Comparison of ENCODE assay signal across 9 cellular contexts in the genomic region with DNA sequence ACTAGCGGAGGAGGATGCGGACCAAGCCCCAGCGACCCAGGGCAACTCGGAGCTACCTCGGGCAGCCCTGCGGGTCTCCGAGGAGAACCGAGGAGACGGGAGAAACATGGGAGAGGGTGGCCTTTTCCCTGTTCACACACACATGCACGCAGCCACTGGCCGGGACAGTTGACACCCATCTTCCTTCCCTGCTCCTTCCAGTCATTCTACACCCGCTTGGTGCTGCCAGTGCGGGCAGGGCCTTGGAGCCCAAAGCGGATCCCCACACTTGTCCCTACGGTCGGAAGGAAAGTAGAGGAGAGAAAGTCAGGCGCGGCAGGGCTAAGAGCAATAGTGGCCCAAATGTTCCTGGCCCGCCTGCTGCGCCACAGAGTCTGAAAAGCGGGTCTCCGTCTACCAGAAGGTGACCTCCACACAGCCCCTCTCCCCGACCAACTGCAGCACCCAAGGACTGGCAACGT. TPM values are rescaled to one million over a fixed set of nuclear protein-coding genes. Genes with fewer than 3 reads are reported as not detected.
A peak's percentile ranks its signal among the peaks of the same experiment; 100 is the strongest.
DNase-seq lines count a peak whose midpoint lies in the region; ATAC-seq, FAIRE-seq and TF ChIP-seq lines count a peak whose summit lies in the region.
"Had no signal": no experiment of that assay in that cellular context is flagged by ENCODE, and none has a peak within 500 bp of the region (broad histone marks: within the 10 kb centered on the region; RNA-seq: fewer than 3 reads in every experiment).

No MANE protein-coding gene starts in this region.

- H3K36me3 ChIP-seq in lung (ENCODE audit: control insufficient read depth in 2 of 2, insufficient read depth in 2 of 2, low read length in 2 of 2) = no peaks in the 10 kb centered on the region

- peak; percentile 1 for ATAC-seq in lung (ENCODE audit: insufficient read depth, low FRiP score)
- ATAC-seq in GM19324 (IDR thresholded peaks at IDR 0.05; ENCODE audit: low FRiP score, unreplicated experiment) = no peak

- H3K27ac ChIP-seq in lung (ENCODE audit: low read depth in 1 of 2, low read length in 1 of 2) = peak overlapping the region; percentile 69 to 83

- WGBS in lung, 2 donors = 4 to 8% methylated on average over 24 of the region's 24 CpGs

- FAIRE-seq in GM18507 (lab: Jason Lieb, UNC) = peak; percentile 12
- FAIRE-seq: TTC549 had no signal

- TF ChIP-seq CTCF in lung (IDR thresholded peaks at IDR 0.05; ENCODE audit: control extremely low read depth, extremely low read depth) = no peak

- H3K27me3 ChIP-seq in lung (ENCODE audit: control insufficient read depth, insufficient read depth) = no peaks in the 10 kb centered on the region

- peak overlapping the region; percentile 37 for H3K4me3 ChIP-seq in lung

- H3K9me3 ChIP-seq in lung (ENCODE audit: control insufficient read depth in 2 of 2, insufficient read depth in 1 of 2, low read length in 1 of 2) = no peaks in the 10 kb centered on the region

- DNase-seq in GM18507 (ENCODE audit: extremely low spot score, insufficient read length, low read depth) (no peak), NCI-H69 (lab: John Stamatoyannopoulos, UW) (peak; percentile 66), cerebellum (ENCODE audit: low spot score) (peak; percentile 21), lung (ENCODE audit: low spot score) (no peak), ureter (ENCODE audit: low spot score) (peak; percentile 46), DMS79 (lab: John Stamatoyannopoulos, UW) (no peak), D341Med (ENCODE audit: low spot score) (no peak)

- H3K4me1 ChIP-seq in lung (ENCODE audit: control insufficient read depth in 2 of 2, insufficient read depth in 2 of 2, low read length in 2 of 2) = peaks cover 3 to 7% of the 10 kb centered on the region in 2 donors

RNA-seq across cellular contexts. Expression of a gene that starts 1.1 kb away (rescaled TPM):
- total RNA-seq in cerebellum = 98.0 TPM
- 10 to 100 TPM; 44.3 to 72.0 TPM for total RNA-seq in lung
- polyA plus RNA-seq in lung = 10 to 100 TPM; 13.5 to 17.1 TPM
- total RNA-seq in ureter = 36.2 TPM

Comparison
In these comparisons a context has a peak if more than half of its experiments do, and no peak if none do; other contexts are left out.
1. DNase-seq: peak in NCI-H69 (single experiment), cerebellum (single experiment) and ureter (single experiment); none in GM18507 (single experiment), lung (single experiment), DMS79 (single experiment) and D341Med (single experiment).